In genomic region chr5:61435368-61435767, GRCh38 we compare ENCODE assay signal across 19 cellular contexts.
"Had no signal": no experiment of that assay in that cellular context is flagged by ENCODE, and none has a peak within 500 bp of the region (broad histone marks: within the 10 kb centered on the region; RNA-seq: fewer than 3 reads in every experiment).

No MANE protein-coding gene starts in this region.

- FAIRE-seq: colon, kidney, pancreas had no signal

- H3K9me3 ChIP-seq: gastroesophageal sphincter, left ventricle myocardium inferior, lower lobe of right lung, pancreas, psoas muscle, right lobe of liver had no signal

- H3K36me3 ChIP-seq: gastroesophageal sphincter, left ventricle myocardium inferior, lower lobe of right lung, pancreas, right lobe of liver had no signal

- H3K4me3 ChIP-seq: gastroesophageal sphincter, left ventricle myocardium inferior, lower lobe of right lung, pancreas, psoas muscle, right lobe of liver had no signal

- H3K27ac ChIP-seq: gastroesophageal sphincter, left ventricle myocardium inferior, lower lobe of right lung, pancreas, psoas muscle, right lobe of liver had no signal

- H3K4me1 ChIP-seq: lower lobe of right lung, psoas muscle had no signal

- H3K27me3 ChIP-seq: gastroesophageal sphincter, pancreas, right lobe of liver had no signal

- DNase-seq: dermis blood vessel endothelial cell; effector CD4-positive, alpha-beta T cell; endodermal cell; glutamatergic neuron; immature natural killer cell; kidney; left cardiac atrium; left ventricle myocardium inferior; lower lobe of right lung; naive B cell; occipital lobe; pancreas; psoas muscle; retina; right lobe of liver; stimulated activated CD4-positive, alpha-beta T cell treated with anti-CD3 and anti-CD28 coated beads, Interleukin-4, amount 100 ng/mL, for 1 hour; trophoblast cell had no signal
